ENCODE assay signal across 1 cellular context in genomic region chr20:41141153-41141815, GRCh38.
TF ChIP-seq lines count a peak whose summit lies in the region.

No MANE protein-coding gene starts in this region.

TF ChIP-seq in GM23338, 12 proteins besides CTCF, POLR2A, EP300 and RAD21:
- TF ChIP-seq, protein P1, sequence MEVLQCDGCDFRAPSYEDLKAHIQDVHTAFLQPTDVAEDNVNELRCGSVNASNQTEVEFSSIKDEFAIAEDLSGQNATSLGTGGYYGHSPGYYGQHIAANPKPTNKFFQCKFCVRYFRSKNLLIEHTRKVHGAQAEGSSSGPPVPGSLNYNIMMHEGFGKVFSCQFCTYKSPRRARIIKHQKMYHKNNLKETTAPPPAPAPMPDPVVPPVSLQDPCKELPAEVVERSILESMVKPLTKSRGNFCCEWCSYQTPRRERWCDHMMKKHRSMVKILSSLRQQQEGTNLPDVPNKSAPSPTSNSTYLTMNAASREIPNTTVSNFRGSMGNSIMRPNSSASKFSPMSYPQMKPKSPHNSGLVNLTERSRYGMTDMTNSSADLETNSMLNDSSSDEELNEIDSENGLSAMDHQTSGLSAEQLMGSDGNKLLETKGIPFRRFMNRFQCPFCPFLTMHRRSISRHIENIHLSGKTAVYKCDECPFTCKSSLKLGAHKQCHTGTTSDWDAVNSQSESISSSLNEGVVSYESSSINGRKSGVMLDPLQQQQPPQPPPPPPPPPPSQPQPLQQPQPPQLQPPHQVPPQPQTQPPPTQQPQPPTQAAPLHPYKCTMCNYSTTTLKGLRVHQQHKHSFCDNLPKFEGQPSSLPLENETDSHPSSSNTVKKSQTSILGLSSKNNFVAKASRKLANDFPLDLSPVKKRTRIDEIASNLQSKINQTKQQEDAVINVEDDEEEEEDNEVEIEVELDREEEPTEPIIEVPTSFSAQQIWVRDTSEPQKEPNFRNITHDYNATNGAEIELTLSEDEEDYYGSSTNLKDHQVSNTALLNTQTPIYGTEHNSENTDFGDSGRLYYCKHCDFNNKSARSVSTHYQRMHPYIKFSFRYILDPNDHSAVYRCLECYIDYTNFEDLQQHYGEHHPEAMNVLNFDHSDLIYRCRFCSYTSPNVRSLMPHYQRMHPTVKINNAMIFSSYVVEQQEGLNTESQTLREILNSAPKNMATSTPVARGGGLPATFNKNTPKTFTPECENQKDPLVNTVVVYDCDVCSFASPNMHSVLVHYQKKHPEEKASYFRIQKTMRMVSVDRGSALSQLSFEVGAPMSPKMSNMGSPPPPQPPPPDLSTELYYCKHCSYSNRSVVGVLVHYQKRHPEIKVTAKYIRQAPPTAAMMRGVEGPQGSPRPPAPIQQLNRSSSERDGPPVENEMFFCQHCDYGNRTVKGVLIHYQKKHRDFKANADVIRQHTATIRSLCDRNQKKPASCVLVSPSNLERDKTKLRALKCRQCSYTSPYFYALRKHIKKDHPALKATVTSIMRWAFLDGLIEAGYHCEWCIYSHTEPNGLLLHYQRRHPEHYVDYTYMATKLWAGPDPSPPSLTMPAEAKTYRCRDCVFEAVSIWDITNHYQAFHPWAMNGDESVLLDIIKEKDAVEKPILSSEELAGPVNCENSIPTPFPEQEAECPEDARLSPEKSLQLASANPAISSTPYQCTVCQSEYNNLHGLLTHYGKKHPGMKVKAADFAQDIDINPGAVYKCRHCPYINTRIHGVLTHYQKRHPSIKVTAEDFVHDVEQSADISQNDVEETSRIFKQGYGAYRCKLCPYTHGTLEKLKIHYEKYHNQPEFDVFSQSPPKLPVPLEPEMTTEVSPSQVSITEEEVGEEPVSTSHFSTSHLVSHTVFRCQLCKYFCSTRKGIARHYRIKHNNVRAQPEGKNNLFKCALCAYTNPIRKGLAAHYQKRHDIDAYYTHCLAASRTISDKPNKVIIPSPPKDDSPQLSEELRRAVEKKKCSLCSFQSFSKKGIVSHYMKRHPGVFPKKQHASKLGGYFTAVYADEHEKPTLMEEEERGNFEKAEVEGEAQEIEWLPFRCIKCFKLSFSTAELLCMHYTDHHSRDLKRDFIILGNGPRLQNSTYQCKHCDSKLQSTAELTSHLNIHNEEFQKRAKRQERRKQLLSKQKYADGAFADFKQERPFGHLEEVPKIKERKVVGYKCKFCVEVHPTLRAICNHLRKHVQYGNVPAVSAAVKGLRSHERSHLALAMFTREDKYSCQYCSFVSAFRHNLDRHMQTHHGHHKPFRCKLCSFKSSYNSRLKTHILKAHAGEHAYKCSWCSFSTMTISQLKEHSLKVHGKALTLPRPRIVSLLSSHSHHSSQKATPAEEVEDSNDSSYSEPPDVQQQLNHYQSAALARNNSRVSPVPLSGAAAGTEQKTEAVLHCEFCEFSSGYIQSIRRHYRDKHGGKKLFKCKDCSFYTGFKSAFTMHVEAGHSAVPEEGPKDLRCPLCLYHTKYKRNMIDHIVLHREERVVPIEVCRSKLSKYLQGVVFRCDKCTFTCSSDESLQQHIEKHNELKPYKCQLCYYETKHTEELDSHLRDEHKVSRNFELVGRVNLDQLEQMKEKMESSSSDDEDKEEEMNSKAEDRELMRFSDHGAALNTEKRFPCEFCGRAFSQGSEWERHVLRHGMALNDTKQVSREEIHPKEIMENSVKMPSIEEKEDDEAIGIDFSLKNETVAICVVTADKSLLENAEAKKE (CRISPR knock-in tag; IDR thresholded peaks at IDR 0.05) = no peak
- TF ChIP-seq EZH2phosphoT487 (IDR thresholded peaks at IDR 0.05; ENCODE audit: unreplicated experiment) = no peak
- TF ChIP-seq EZH2 (IDR thresholded peaks at IDR 0.05; ENCODE audit: low read depth, unreplicated experiment) = no peak
- TF ChIP-seq ZNF331 (CRISPR knock-in tag; IDR thresholded peaks at IDR 0.05; ENCODE audit: low read depth) = no peak
- TF ChIP-seq POLR2AphosphoS5 (IDR thresholded peaks at IDR 0.05; ENCODE audit: low read depth) = no peak
- TF ChIP-seq STAT1 (IDR thresholded peaks at IDR 0.05; ENCODE audit: unreplicated experiment) = no peak
- TF ChIP-seq JUNB (IDR thresholded peaks at IDR 0.05; ENCODE audit: unreplicated experiment) = no peak
- TF ChIP-seq CREB1 (CRISPR knock-in tag; IDR thresholded peaks at IDR 0.05; ENCODE audit: low read depth) = no peak
- no peak for TF ChIP-seq ZNF114 (CRISPR knock-in tag; IDR thresholded peaks at IDR 0.05)
- no peak for TF ChIP-seq ETS1 (IDR thresholded peaks at IDR 0.05)
TF ChIP-seq in GM23338: peak in this region for 0.
